Comparison of ENCODE assay signal across 8 cellular contexts in genomic region chr22:39520054-39520873, GRCh38. TPM values are rescaled to one million over a fixed set of nuclear protein-coding genes. Genes with fewer than 3 reads are reported as not detected.
DNase-seq lines count a peak whose midpoint lies in the region; ATAC-seq and TF ChIP-seq lines count a peak whose summit lies in the region.

ATF4 (plus strand) TSS chr22:39520562; CDS start chr22:39521446, 884 bp downstream.

- H3K9ac ChIP-seq in HUES64 (ENCODE audit: low read depth, low read length): peak within 1 kb of the TSS; percentile 100
- H3K9ac ChIP-seq in OCI-LY1 (ENCODE audit: low read length): peak within 1 kb of the TSS; percentile 98

- peaks cover 20% of the 10 kb centered on the region for H3F3A ChIP-seq in OCI-LY1 (ENCODE audit: insufficient read depth, low read length)

- H3K27ac ChIP-seq in HUES64 (ENCODE audit: low read depth, low read length) (peak within 1 kb of the TSS; percentile 97), OCI-LY1 (ENCODE audit: low read depth, low read length, poor library complexity, severe bottlenecking) (peak within 1 kb of the TSS; percentile 88), mesodermal cell (ENCODE audit: low read depth, low read length, severe bottlenecking) (peak within 1 kb of the TSS; percentile 99)

- H3K36me3 ChIP-seq in HUES64 (ENCODE audit: insufficient read depth, low read length) (peaks cover 54% of the 10 kb centered on the region), OCI-LY1 (ENCODE audit: insufficient read depth, low read length) (peaks cover 75% of the 10 kb centered on the region), mesodermal cell (ENCODE audit: control insufficient read depth, insufficient read depth, low read length) (peaks cover 68% of the 10 kb centered on the region)

- H3K4me3 ChIP-seq in HUES64 (ENCODE audit: low read length): peak within 1 kb of the TSS; percentile 91
- H3K4me3 ChIP-seq in OCI-LY1 (ENCODE audit: low read depth, low read length, poor library complexity, severe bottlenecking): peak within 1 kb of the TSS; percentile 95
- H3K4me3 ChIP-seq in mesodermal cell (ENCODE audit: extremely low read depth, insufficient read depth, low read length, poor library complexity, severe bottlenecking): peak within 1 kb of the TSS; percentile 100

- no peaks in the 10 kb centered on the region for H3K9me2 ChIP-seq in OCI-LY1 (ENCODE audit: low read depth, low read length)

- under 1% methylated on average over 74 of the region's 74 CpGs for WGBS in HUES64
- WGBS in mesodermal cell (ENCODE audit: insufficient coverage in 2 of 2), 2 experiments: 0 to 1% methylated on average over 53 to 66 of the region's 74 CpGs

- TF ChIP-seq CTCF in Calu3 (IDR thresholded peaks at IDR 0.05; ENCODE audit: unreplicated experiment) (no peak), OCI-LY1 (IDR thresholded peaks at IDR 0.05; ENCODE audit: low read length) (no peak)

- H3K9me3 ChIP-seq in HUES64 (ENCODE audit: insufficient read depth, low read depth, low read length) (no peaks in the 10 kb centered on the region), OCI-LY1 (ENCODE audit: low read length) (no peaks in the 10 kb centered on the region), mesodermal cell (ENCODE audit: control insufficient read depth, low read length) (no peaks in the 10 kb centered on the region)

- no peaks in the 10 kb centered on the region for H3K9me3 Mint-ChIP-seq in Calu3 (ENCODE audit: low read depth, unreplicated experiment)

- H3K27me3 ChIP-seq in HUES64 (ENCODE audit: insufficient read depth, low read length) (peaks cover 17% of the 10 kb centered on the region), OCI-LY1 (ENCODE audit: insufficient read depth, low read length) (no peaks in the 10 kb centered on the region)

- no TSS peak for BruUV-seq in Calu3 (replicated peaks; lab: Mats Ljungman, UMichigan)

- peaks cover 4% of the 10 kb centered on the region; the same call in 1 of the 2 replicates for H3K4me1 ChIP-seq in HUES64 (ENCODE audit: insufficient read depth, low read length)
- H3K4me1 ChIP-seq in OCI-LY1 (ENCODE audit: insufficient read depth, low read length, severe bottlenecking): peaks cover 44% of the 10 kb centered on the region
- H3K4me1 ChIP-seq in mesodermal cell (ENCODE audit: control insufficient read depth, insufficient read depth, low read length, poor library complexity, severe bottlenecking): peaks cover 14% of the 10 kb centered on the region

- peak within 1 kb of the TSS; percentile 98 for H3K27ac Mint-ChIP-seq in Calu3 (ENCODE audit: unreplicated experiment)

- in situ Hi-C loops in endometrial microvascular endothelial cells (cut with HindIII; ENCODE audit: inconsistent ontology term, low pct_unique_long_range_greater_than_20kb, low sequenced_read_pairs): no loop called here

- H3K79me2 ChIP-seq in OCI-LY1 (ENCODE audit: insufficient read depth, low read length): peaks cover 14% of the 10 kb centered on the region

- CTCF ChIA-PET in Calu3 (lab: Charles Lee): interaction anchor here (0.6 to 1.2 kb wide), 6 partner anchors 9 to 1861 kb away, joined by 3 to 13 read pairs (median 4); partner anchors contain the start of genes MIEF1 and TAB1

- H3K4me2 ChIP-seq in OCI-LY1 (ENCODE audit: low read length): peak within 1 kb of the TSS; percentile 88

- H3K36me3 Mint-ChIP-seq in Calu3 (ENCODE audit: insufficient read depth, unreplicated experiment): peaks cover 90% of the 10 kb centered on the region

- peak within 1 kb of the TSS; percentile 94 for H3K4me3 Mint-ChIP-seq in Calu3 (ENCODE audit: low read depth, unreplicated experiment)

- peak; percentile 85 for ATAC-seq in GM21447 (IDR thresholded peaks at IDR 0.05; ENCODE audit: unreplicated experiment)

- intact Hi-C loops in Calu3 (cut with micrococcal nuclease; ENCODE audit: unreplicated experiment): loop anchor here (10.0 kb wide), 1 partner anchor 205 kb away; the partner anchor contains the start of gene RPL3

- peak; percentile 97 for DNase-seq in Calu3
- peak; percentile 95 for DNase-seq in activated CD8-positive, alpha-beta memory T cell treated with anti-CD3 and anti-CD28 coated beads, Interleukin-2, amount 50 U/mL, for 4 hours
- peak; percentile 88 to 95 for DNase-seq in stimulated activated CD8-positive, alpha-beta memory T cell treated with anti-CD3 and anti-CD28 coated beads, Interleukin-15, amount 100 ng/mL, for 4 hours (ENCODE audit: low read depth in 2 of 2)

- H2AFZ ChIP-seq in OCI-LY1 (ENCODE audit: low read length): no peak within 1 kb of the TSS

- H3K27me3 Mint-ChIP-seq in Calu3 (ENCODE audit: unreplicated experiment): no peaks in the 10 kb centered on the region

- peaks cover 17% of the 10 kb centered on the region for H3K4me1 Mint-ChIP-seq in Calu3 (ENCODE audit: low read depth, unreplicated experiment)

- H4K20me1 ChIP-seq in OCI-LY1 (ENCODE audit: insufficient read depth, low read length): no peaks in the 10 kb centered on the region

RNA-seq across cellular contexts. Expression of gene ATF4, which starts in this region (rescaled TPM):
- total RNA-seq in Calu3 (2022): 294 and 372 TPM in 2 replicates
- polyA plus RNA-seq in HUES64 (2013, experiment 1 of 2): 352 TPM
- 363 TPM for polyA plus RNA-seq in HUES64 (2013, experiment 2 of 2)
- 209 TPM for total RNA-seq in endometrial microvascular endothelial cells (ENCODE audit: inconsistent ontology term)
- polyA plus RNA-seq in mesodermal cell (2013, experiment 1 of 2): 441 TPM
- polyA plus RNA-seq in mesodermal cell (2013, experiment 2 of 2): 444 TPM

Comparison
In these comparisons a context has a peak if more than half of its experiments do, and no peak if none do; other contexts are left out.
1. Peak in every context shown above with its lines: DNase-seq, ATAC-seq, H3K4me3 ChIP-seq and H3K27ac ChIP-seq.